Comparison of ENCODE assay signal across 17 cellular contexts in the genomic region with DNA sequence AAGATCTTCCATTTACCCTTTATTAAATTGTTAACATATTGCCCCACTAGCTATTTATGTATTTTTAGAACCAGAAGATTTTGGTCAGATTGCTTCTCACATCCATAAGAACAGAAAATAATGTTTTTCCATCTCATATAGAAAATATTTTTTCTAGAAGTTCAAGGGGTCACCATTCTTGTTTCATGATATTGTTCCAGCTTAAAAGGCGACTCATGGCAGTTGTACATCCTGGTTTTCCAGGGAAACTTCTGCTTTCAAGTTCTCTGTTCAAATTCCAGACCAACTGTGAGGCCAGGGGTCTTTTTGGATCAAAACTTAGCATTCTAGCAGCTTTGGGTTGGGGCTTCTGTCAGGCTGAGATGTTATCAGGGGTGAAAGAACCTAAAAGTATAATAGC.
"Had no signal": no experiment of that assay in that cellular context is flagged by ENCODE, and none has a peak within 500 bp of the region (broad histone marks: within the 10 kb centered on the region; RNA-seq: fewer than 3 reads in every experiment).

No MANE protein-coding gene starts in this region.

- ATAC-seq: activated CD8-positive, alpha-beta T cell treated with anti-CD3 and anti-CD28 coated beads, Interleukin-2, amount 10 ng/mL, durations not matched to agents 7 days and 5 days; natural killer cell; pancreas; stimulated activated naive CD8-positive, alpha-beta T cell treated with anti-CD3 and anti-CD28 coated beads, Interleukin-15, Interleukin-2, amounts not matched to agents 100 U/mL and 50 U/mL, for 24 hours had no signal

- H3K9me3 ChIP-seq: pancreas, tibial artery had no signal

- H3K27me3 ChIP-seq: pancreas, tibial artery had no signal

- H3K4me3 ChIP-seq: pancreas, tibial artery had no signal

- H3K9me3 Mint-ChIP-seq: activated CD4-positive, alpha-beta T cell treated with anti-CD3 and anti-CD28 coated beads, Interleukin-2, amount 10 ng/mL, durations not matched to agents 24 days and 14 days; activated naive CD4-positive, alpha-beta T cell treated with anti-CD3 and anti-CD28 coated beads for 36 hours; activated T-cell treated with anti-CD3 and anti-CD28 coated beads, Interleukin-2, amount 50 U/mL, for 24 hours; activated T-helper 2 cell treated with anti-CD3 and anti-CD28 coated beads, Interferon-gamma antibody, Interleukin-2, Interleukin-4, amounts not matched to agents 10 μg/mL and 5 μg/mL and 100 μg/mL, durations not matched to agents 14 hours and 24 hours and 36 hours; immature natural killer cell; natural killer cell had no signal

- H3K27ac ChIP-seq: pancreas, tibial artery had no signal

- H3K36me3 Mint-ChIP-seq: natural killer cell had no signal

- H3K27ac Mint-ChIP-seq: activated CD4-positive, alpha-beta T cell treated with anti-CD3 and anti-CD28 coated beads, Interleukin-2, amount 10 ng/mL, durations not matched to agents 24 days and 14 days; activated CD8-positive, alpha-beta T cell treated with anti-CD3 and anti-CD28 coated beads, Interleukin-2, amount 10 ng/mL, durations not matched to agents 7 days and 5 days; activated naive CD4-positive, alpha-beta T cell treated with anti-CD3 and anti-CD28 coated beads for 36 hours; activated T-cell treated with anti-CD3 and anti-CD28 coated beads, Interleukin-2, amount 50 U/mL, for 24 hours; activated T-helper 2 cell treated with anti-CD3 and anti-CD28 coated beads, Interferon-gamma antibody, Interleukin-2, Interleukin-4, amounts not matched to agents 10 μg/mL and 5 μg/mL and 100 μg/mL, durations not matched to agents 14 hours and 24 hours and 36 hours; natural killer cell had no signal

- H3K4me3 Mint-ChIP-seq: activated CD4-positive, alpha-beta T cell treated with anti-CD3 and anti-CD28 coated beads, Interleukin-2, amount 10 ng/mL, durations not matched to agents 24 days and 14 days; activated CD8-positive, alpha-beta T cell treated with anti-CD3 and anti-CD28 coated beads, Interleukin-2, amount 10 ng/mL, durations not matched to agents 7 days and 5 days; activated naive CD4-positive, alpha-beta T cell treated with anti-CD3 and anti-CD28 coated beads for 36 hours; activated T-cell treated with anti-CD3 and anti-CD28 coated beads, Interleukin-2, amount 50 U/mL, for 24 hours; immature natural killer cell; natural killer cell had no signal

- H3K4me1 ChIP-seq: pancreas, tibial artery had no signal

- DNase-seq: activated CD4-positive, alpha-beta T cell treated with anti-CD3 and anti-CD28 coated beads, Interleukin-2, amount 10 ng/mL, durations not matched to agents 24 days and 14 days; activated CD4-positive, CD25-positive, alpha-beta regulatory T cell; activated CD8-positive, alpha-beta T cell treated with anti-CD3 and anti-CD28 coated beads, Interleukin-2, amount 10 ng/mL, durations not matched to agents 7 days and 5 days; activated naive CD4-positive, alpha-beta T cell treated with anti-CD3 and anti-CD28 coated beads for 36 hours; activated T-cell treated with anti-CD3 and anti-CD28 coated beads, Interleukin-2, amount 50 U/mL, for 24 hours; anterior cingulate cortex; cortex of kidney; effector CD4-positive, alpha-beta T cell; immature natural killer cell; natural killer cell; pancreas; stimulated activated CD4-positive, alpha-beta T cell treated with anti-CD3 and anti-CD28 coated beads, Interleukin-2, amount 100 ng/mL, for 24 hours; stimulated activated naive CD8-positive, alpha-beta T cell treated with anti-CD3 and anti-CD28 coated beads, Interleukin-15, Interleukin-2, amounts not matched to agents 100 U/mL and 50 U/mL, for 24 hours; substantia nigra; T-helper 9 cell; tibial artery had no signal

- H3K27me3 Mint-ChIP-seq: activated CD4-positive, alpha-beta T cell treated with anti-CD3 and anti-CD28 coated beads, Interleukin-2, amount 10 ng/mL, durations not matched to agents 24 days and 14 days; activated T-cell treated with anti-CD3 and anti-CD28 coated beads, Interleukin-2, amount 50 U/mL, for 24 hours had no signal

- H3K36me3 ChIP-seq: tibial artery had no signal
